ENCODE assay signal across 15 cellular contexts in genomic region chr12:113766133-113766879, GRCh38.
DNase-seq lines count a peak whose midpoint lies in the region; ATAC-seq and TF ChIP-seq lines count a peak whose summit lies in the region.
"Had no signal": no experiment of that assay in that cellular context is flagged by ENCODE, and none has a peak within 500 bp of the region (broad histone marks: within the 10 kb centered on the region; RNA-seq: fewer than 3 reads in every experiment).

No MANE protein-coding gene starts in this region.

- H4K8ac ChIP-seq in neuronal stem cell (ENCODE audit: low read depth, low read length) = no peak overlapping the region

- H3K9ac ChIP-seq in Karpas-422 (ENCODE audit: low read length) = no peak overlapping the region
- no peak overlapping the region for H3K9ac ChIP-seq in neuronal stem cell (ENCODE audit: low read depth, low read length, poor library complexity)
- H3K9ac ChIP-seq: parathyroid adenoma had no signal

- intact Hi-C loops in lower leg skin (cut with DNase I; ENCODE audit: low total_unique reads) = no loop called here

- ATAC-seq in GM21576 (IDR thresholded peaks at IDR 0.05; ENCODE audit: unreplicated experiment) = no peak
- ATAC-seq: activated CD8-positive, alpha-beta T cell treated with anti-CD3 and anti-CD28 coated beads, Interleukin-2, amount 10 ng/mL, durations not matched to agents 7 days and 5 days had no signal

- H3K4me2 ChIP-seq in Karpas-422 (ENCODE audit: low read depth, low read length, poor library complexity, severe bottlenecking) = peak overlapping the region; percentile 19
- H3K4me2 ChIP-seq in neuronal stem cell (ENCODE audit: insufficient read depth, low read length, poor library complexity, severe bottlenecking) = no peak overlapping the region

- H3K4me3 Mint-ChIP-seq in endothelial cell (ENCODE audit: unreplicated experiment) = no peak overlapping the region
- H3K4me3 Mint-ChIP-seq: activated CD8-positive, alpha-beta T cell treated with anti-CD3 and anti-CD28 coated beads, Interleukin-2, amount 10 ng/mL, durations not matched to agents 7 days and 5 days had no signal

- TF ChIP-seq POLR2A in lower leg skin (IDR thresholded peaks at IDR 0.05) = no peak

- TF ChIP-seq CTCF in endothelial cell (IDR thresholded peaks at IDR 0.05; ENCODE audit: unreplicated experiment) (no peak), lower leg skin (IDR thresholded peaks at IDR 0.05) (no peak)

- no peak overlapping the region for H2BK12ac ChIP-seq in neuronal stem cell (ENCODE audit: low read length)

- no peaks in the 10 kb centered on the region for H3K79me2 ChIP-seq in Karpas-422 (ENCODE audit: low read length)
- H3K79me2 ChIP-seq: parathyroid adenoma had no signal

- no peaks in the 10 kb centered on the region for H3K9me3 Mint-ChIP-seq in endothelial cell (ENCODE audit: unreplicated experiment)

- no peak overlapping the region for H2BK120ac ChIP-seq in neuronal stem cell (ENCODE audit: low read depth, low read length)

- no peaks in the 10 kb centered on the region for H3K27me3 ChIP-seq in Karpas-422 (ENCODE audit: low read length)
- peaks cover 0 to 7% (median 2%) of the 10 kb centered on the region in 3 experiments for H3K27me3 ChIP-seq in neuronal stem cell (ENCODE audit: control insufficient read depth in 3 of 3, insufficient read depth in 3 of 3, low read depth in 1 of 3, low read length in 3 of 3)

- H3K4ac ChIP-seq in neuronal stem cell (ENCODE audit: low read length) = no peak overlapping the region

- no peaks in the 10 kb centered on the region for H4K20me1 ChIP-seq in Karpas-422 (ENCODE audit: insufficient read depth, low read depth, low read length)

- H2BK15ac ChIP-seq in neuronal stem cell (ENCODE audit: low read length) = no peak overlapping the region

- H3K36me3 Mint-ChIP-seq in endothelial cell (ENCODE audit: low read depth, unreplicated experiment) = no peaks in the 10 kb centered on the region

- no peaks in the 10 kb centered on the region for H3K4me1 Mint-ChIP-seq in endothelial cell (ENCODE audit: unreplicated experiment)

- H4K91ac ChIP-seq in neuronal stem cell (ENCODE audit: low read depth, low read length, poor library complexity) = no peak overlapping the region

- H3K23ac ChIP-seq in neuronal stem cell (ENCODE audit: low read depth, low read length, poor library complexity) = peak overlapping the region; percentile 6

- no peak overlapping the region for H2BK5ac ChIP-seq in neuronal stem cell (ENCODE audit: low read length)

- no CpG with 5 or more reads among the region's 36 CpGs for WGBS in neuronal stem cell (ENCODE audit: extremely low coverage in 2 of 2, insufficient read length in 2 of 2, insufficient replicate concordance in 1 of 2), 2 donors
- WGBS in lower leg skin, 2 donors = 60 to 65% methylated on average over 36 of the region's 36 CpGs

- H3K4me3 ChIP-seq in Karpas-422 (ENCODE audit: low read length) (no peak overlapping the region), neuronal stem cell (ENCODE audit: low read length in 2 of 2) (no peak overlapping the region), lower leg skin (ENCODE audit: low read depth, poor library complexity, severe bottlenecking) (no peak overlapping the region)
- H3K4me3 ChIP-seq: tibial artery had no signal

- H3K27ac ChIP-seq in Karpas-422 (ENCODE audit: low read length) (no peak overlapping the region), neuronal stem cell (replicated peaks; ENCODE audit: low read length) (peak overlapping the region; percentile 39)
- H3K27ac ChIP-seq: parathyroid adenoma, tibial artery had no signal

- H3K4me1 ChIP-seq in Karpas-422 (ENCODE audit: low read length) (peaks cover 19% of the 10 kb centered on the region), neuronal stem cell (ENCODE audit: control insufficient read depth in 2 of 2, insufficient read depth in 1 of 2, low read depth in 1 of 2, low read length in 2 of 2) (peaks cover 23 to 28% of the 10 kb centered on the region in 2 donors)
- H3K4me1 ChIP-seq: parathyroid adenoma, tibial artery had no signal

- H2AFZ ChIP-seq in Karpas-422 (ENCODE audit: low read length) (no peak overlapping the region), neuronal stem cell (ENCODE audit: low read length) (peak overlapping the region; percentile 41)
- H2AFZ ChIP-seq: parathyroid adenoma had no signal

- no peaks in the 10 kb centered on the region for H3K9me2 ChIP-seq in Karpas-422 (replicated peaks; ENCODE audit: insufficient read depth, low read length)

- H2AK5ac ChIP-seq in neuronal stem cell (ENCODE audit: low read depth, low read length) = no peak overlapping the region

- H3K14ac ChIP-seq in neuronal stem cell (ENCODE audit: low read length) = no peak overlapping the region

- H3K18ac ChIP-seq in neuronal stem cell (ENCODE audit: low read length) = no peak overlapping the region

- H3K79me1 ChIP-seq in neuronal stem cell (ENCODE audit: low read depth, low read length) = no peaks in the 10 kb centered on the region

- no peaks in the 10 kb centered on the region for H3K27me3 Mint-ChIP-seq in endothelial cell (ENCODE audit: unreplicated experiment)

- H3K27ac Mint-ChIP-seq in endothelial cell (ENCODE audit: unreplicated experiment) = no peak overlapping the region
- H3K27ac Mint-ChIP-seq: activated CD8-positive, alpha-beta T cell treated with anti-CD3 and anti-CD28 coated beads, Interleukin-2, amount 10 ng/mL, durations not matched to agents 7 days and 5 days had no signal

- DNase-seq in ELF-1 (ENCODE audit: low read depth, low spot score) (peak; percentile 50), Karpas-422 (no peak), endothelial cell (ENCODE audit: low spot score) (peak; percentile 5), neuronal stem cell (ENCODE audit: low spot score) (no peak), T-helper 9 cell (no peak), lower leg skin (ENCODE audit: low spot score in 2 of 2) (no peak), T1000 (lab: John Stamatoyannopoulos, UW) (no peak)
- DNase-seq: activated CD8-positive, alpha-beta T cell treated with anti-CD3 and anti-CD28 coated beads, Interleukin-2, amount 10 ng/mL, durations not matched to agents 7 days and 5 days; DMS79 treated with DMSO at 0.1 percent for 48 hours; KG1; NCI-H1092; NCI-H345; tibial artery had no signal

- H3K36me3 ChIP-seq in Karpas-422 (ENCODE audit: insufficient read depth, low read length) = no peaks in the 10 kb centered on the region
- no peaks in the 10 kb centered on the region for H3K36me3 ChIP-seq in neuronal stem cell (replicated peaks in 1 of 2; ENCODE audit: control insufficient read depth in 2 of 2, insufficient read depth in 2 of 2, low read length in 2 of 2)
- H3K36me3 ChIP-seq: tibial artery had no signal

- H3K9me3 ChIP-seq in Karpas-422 (ENCODE audit: low read length) (no peaks in the 10 kb centered on the region), neuronal stem cell (replicated peaks in 1 of 2; ENCODE audit: control insufficient read depth in 2 of 2, insufficient read depth in 1 of 2, low read depth in 1 of 2, low read length in 2 of 2) (no peaks in the 10 kb centered on the region)
- H3K9me3 ChIP-seq: tibial artery had no signal

Comparison
In these comparisons a context has a peak if more than half of its experiments do, and no peak if none do; other contexts are left out.
1. DNase-seq: peak in ELF-1 (single experiment) and endothelial cell (single experiment); none in Karpas-422 (single experiment), neuronal stem cell (single experiment), T-helper 9 cell (single experiment), lower leg skin (0 of 2) and T1000 (single experiment).